18 cellular contexts compared by ENCODE assay signal in the genomic region with DNA sequence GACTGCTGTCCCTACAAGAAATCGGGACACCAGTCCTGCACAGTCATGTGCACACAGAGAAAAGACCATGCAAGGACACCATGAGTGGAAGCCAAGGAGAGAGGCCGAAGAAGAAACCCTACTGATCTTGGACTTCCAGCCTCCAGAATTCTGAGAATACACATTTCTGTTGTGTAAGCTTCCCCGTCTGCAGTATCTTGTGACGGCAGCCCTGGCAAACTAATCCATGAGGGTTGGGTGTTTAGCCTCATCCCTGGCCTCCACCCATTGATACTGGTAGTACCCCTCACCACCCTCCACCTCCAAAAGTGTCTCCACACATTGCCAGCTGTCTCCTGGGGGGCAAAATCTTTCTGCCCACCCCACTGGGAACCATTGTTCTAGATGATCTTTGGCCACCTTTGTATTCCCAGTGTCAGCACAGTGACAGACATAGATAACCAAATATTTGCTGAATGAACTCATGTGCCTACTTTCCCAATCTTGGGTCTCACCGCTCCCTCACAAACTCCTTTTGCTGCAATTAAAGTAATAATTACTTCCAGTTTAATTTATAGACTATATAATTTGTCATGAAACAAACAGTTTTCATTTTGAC.
DNase-seq lines count a peak whose midpoint lies in the region; ATAC-seq, FAIRE-seq and TF ChIP-seq lines count a peak whose summit lies in the region.
"Had no signal": no experiment of that assay in that cellular context is flagged by ENCODE, and none has a peak within 500 bp of the region (broad histone marks: within the 10 kb centered on the region; RNA-seq: fewer than 3 reads in every experiment).

No MANE protein-coding gene starts in this region.

- H3K36me3 ChIP-seq in HepG2 (replicated peaks in 1 of 2; ENCODE audit: control insufficient read depth in 1 of 2, insufficient read depth in 2 of 2, low read length in 2 of 2) (peaks cover 4 to 10% of the 10 kb centered on the region in 2 experiments; a peak in 4 of 5 replicates), trophoblast cell (ENCODE audit: control insufficient read depth in 1 of 2, insufficient read depth in 2 of 2, low read length in 2 of 2) (peaks cover 0 to 8% of the 10 kb centered on the region in 2 experiments)

- TF ChIP-seq RAD21 in HepG2 (CRISPR knock-in tag; IDR thresholded peaks at IDR 0.05): no peak

- H3K79me2 ChIP-seq in HepG2 (ENCODE audit: insufficient read depth, low read length) (no peaks in the 10 kb centered on the region), trophoblast cell (ENCODE audit: control insufficient read depth, insufficient read depth, low read length, poor library complexity) (no peaks in the 10 kb centered on the region)

- H3K4me1 ChIP-seq in HepG2 (ENCODE audit: insufficient read depth, low read length) (peaks cover 25% of the 10 kb centered on the region), trophoblast cell (ENCODE audit: control insufficient read depth in 1 of 2, insufficient read depth in 2 of 2, low read length in 2 of 2) (peaks cover 5 to 9% of the 10 kb centered on the region in 2 experiments)

- H4K12ac ChIP-seq in trophoblast cell (ENCODE audit: low read depth, low read length): no peak overlapping the region

- POLR2A ChIA-PET in HepG2 (lab: Yijun Ruan, JAX): no interaction called here

- no peak overlapping the region for H3K9ac ChIP-seq in HepG2 (ENCODE audit: insufficient read depth, low read depth, low read length)
- H3K9ac ChIP-seq in trophoblast cell (ENCODE audit: low read length): no peak overlapping the region

- no peaks in the 10 kb centered on the region for H4K20me1 ChIP-seq in HepG2 (ENCODE audit: insufficient read depth, low read length)

- no peaks in the 10 kb centered on the region for H3K4me1 Mint-ChIP-seq in T-helper 17 cell

- no peak for DNase-seq in T-helper 17 cell
- peak; percentile 76 for DNase-seq in HepG2 (ENCODE audit: low spot score)
- DNase-seq in trophoblast cell: peak; percentile 38 to 53
- no peak for DNase-seq in NOMO-1 treated with DMSO at 0.1 percent for 48 hours (lab: John Stamatoyannopoulos, UW; ENCODE audit: unreplicated experiment)
- DNase-seq in SHP77 treated with DMSO at 0.1 percent for 48 hours (lab: John Stamatoyannopoulos, UW): no peak
- DNase-seq in activated naive CD4-positive, alpha-beta T cell treated with anti-CD3 and anti-CD28 coated beads, Interleukin-2, amount 50 U/mL, for 72 hours (ENCODE audit: low spot score in 2 of 2): no peak
- DNase-seq: C1 segment of cervical spinal cord; Calu3; CD4-positive, alpha-beta memory T cell; COR-L47; DMS53; DMS79 treated with DMSO at 0.1 percent for 48 hours; GF-D8; H9 had no signal

- H2AFZ ChIP-seq in HepG2 (ENCODE audit: low read length): no peak overlapping the region
- H2AFZ ChIP-seq in trophoblast cell (ENCODE audit: insufficient read depth, low read length, poor library complexity): no peak overlapping the region
- H2AFZ ChIP-seq: GM23338 had no signal

- no TSS peak for BruUV-seq in HepG2 (replicated peaks; lab: Mats Ljungman, UMichigan)

- no peak overlapping the region for H3K23ac ChIP-seq in trophoblast cell (ENCODE audit: low read length)

- H3K14ac ChIP-seq in trophoblast cell (ENCODE audit: low read length): no peak overlapping the region

- H2BK12ac ChIP-seq in trophoblast cell (ENCODE audit: low read length): no peak overlapping the region

- WGBS in HepG2 (ENCODE audit: low lambda C conversion rate): 96% methylated on average over 4 of the region's 5 CpGs
- no CpG with 5 or more reads among the region's 5 CpGs for WGBS in trophoblast cell (ENCODE audit: extremely low coverage, insufficient coverage, insufficient read length)

- no peaks in the 10 kb centered on the region for H3K27me3 Mint-ChIP-seq in T-helper 17 cell
- H3K27me3 Mint-ChIP-seq: CD4-positive, alpha-beta memory T cell had no signal

- in situ Hi-C loops in HepG2 (cut with HindIII; ENCODE audit: extremely low pct_ligation_motif_present, low pct_unique_long_range_greater_than_20kb): no loop called here

- no peak overlapping the region for H2BK120ac ChIP-seq in trophoblast cell (ENCODE audit: insufficient read depth, low read length, poor library complexity)

- H3K4ac ChIP-seq in trophoblast cell (ENCODE audit: low read depth, low read length): no peak overlapping the region

- no peak overlapping the region for H3K18ac ChIP-seq in trophoblast cell (ENCODE audit: low read length)

- TF ChIP-seq POLR2A in HepG2 (IDR thresholded peaks at IDR 0.05; ENCODE audit: insufficient read depth in 1 of 2, low read depth in 2 of 2, low read length in 2 of 2): no peak

- FAIRE-seq in HepG2 (lab: Jason Lieb, UNC): peak; percentile 58
- FAIRE-seq: GM12891, GM18507 had no signal

- H3K79me1 ChIP-seq in trophoblast cell (ENCODE audit: low read length): no peaks in the 10 kb centered on the region

- TF ChIP-seq EP300 in HepG2 (IDR thresholded peaks at IDR 0.05; ENCODE audit: low read depth in 2 of 2, low read length in 2 of 2) (peak in 1 of 2 experiments; percentile 63; a peak in 2 of 4 replicates), HepG2 (CRISPR knock-in tag; IDR thresholded peaks at IDR 0.05; ENCODE audit: borderline replicate concordance) (peak; percentile 30; the same call in 1 of the 2 replicates)

- no peak overlapping the region for H3K4me3 ChIP-seq in HepG2 (replicated peaks in 1 of 3; ENCODE audit: insufficient read depth in 1 of 3, low read depth in 2 of 3, low read length in 3 of 3)
- no peak overlapping the region for H3K4me3 ChIP-seq in trophoblast cell (ENCODE audit: low read depth, low read length)
- H3K4me3 ChIP-seq: GM23338 had no signal

- peaks cover 8% of the 10 kb centered on the region for H3K36me3 Mint-ChIP-seq in T-helper 17 cell (ENCODE audit: low read depth)
- peaks cover 18 to 32% of the 10 kb centered on the region in 2 donors for H3K36me3 Mint-ChIP-seq in activated naive CD4-positive, alpha-beta T cell treated with anti-CD3 and anti-CD28 coated beads, Interleukin-2, amount 50 U/mL, for 72 hours

- H3K4me2 ChIP-seq in HepG2 (ENCODE audit: low read depth, low read length) (peak overlapping the region; percentile 8; the same call in 1 of the 2 replicates), trophoblast cell (ENCODE audit: low read length) (no peak overlapping the region)
- H3K4me2 ChIP-seq: GM23338 had no signal

- peak overlapping the region; percentile 47 for H3K27ac Mint-ChIP-seq in T-helper 17 cell
- H3K27ac Mint-ChIP-seq in activated naive CD4-positive, alpha-beta T cell treated with anti-CD3 and anti-CD28 coated beads, Interleukin-2, amount 50 U/mL, for 72 hours: no peak overlapping the region
- H3K27ac Mint-ChIP-seq: CD4-positive, alpha-beta memory T cell; GM23338 had no signal

- H3K27me3 ChIP-seq in HepG2 (ENCODE audit: control insufficient read depth in 1 of 2, insufficient read depth in 2 of 2, low read length in 2 of 2) (no peaks in the 10 kb centered on the region), trophoblast cell (ENCODE audit: insufficient read depth, low read length) (no peaks in the 10 kb centered on the region)

- H3K4me3 Mint-ChIP-seq in T-helper 17 cell: no peak overlapping the region
- H3K4me3 Mint-ChIP-seq: CD4-positive, alpha-beta memory T cell; GM23338; H9 had no signal

- TF ChIP-seq CTCF in HepG2 (CRISPR knock-in tag; IDR thresholded peaks at IDR 0.05): no peak

- ATAC-seq in T-helper 17 cell: no peak
- peak; percentile 87 for ATAC-seq in HepG2
- no peak for ATAC-seq in activated naive CD4-positive, alpha-beta T cell treated with anti-CD3 and anti-CD28 coated beads, Interleukin-2, amount 50 U/mL, for 72 hours
- ATAC-seq: GM23338, HCT116 had no signal

- CTCF ChIA-PET in HepG2 (lab: Yijun Ruan, JAX; ENCODE audit: low intra/inter-chr PET ratio, low total read pairs): no interaction called here

- H3K9me3 ChIP-seq in T-helper 17 cell (ENCODE audit: control insufficient read depth, low read length, poor library complexity, severe bottlenecking): no peaks in the 10 kb centered on the region
- H3K9me3 ChIP-seq in HepG2 (ENCODE audit: low read length): no peaks in the 10 kb centered on the region
- H3K9me3 ChIP-seq in trophoblast cell (ENCODE audit: insufficient read depth, low read depth, low read length): peaks cover 5% of the 10 kb centered on the region

- no peak overlapping the region for H4K8ac ChIP-seq in trophoblast cell (ENCODE audit: low read depth, low read length)

- peak overlapping the region; percentile 27 for H3K27ac ChIP-seq in HepG2 (ENCODE audit: extremely low read length, insufficient read depth, low read length)
- H3K27ac ChIP-seq in trophoblast cell (ENCODE audit: low read depth, low read length): no peak overlapping the region

- H2BK5ac ChIP-seq in trophoblast cell (ENCODE audit: low read depth, low read length, poor library complexity): no peak overlapping the region

- intact Hi-C loops in HepG2 (cut with micrococcal nuclease; ENCODE audit: unreplicated experiment): no loop called here

- H2AK5ac ChIP-seq in trophoblast cell (ENCODE audit: low read length): no peak overlapping the region

- H4K91ac ChIP-seq in trophoblast cell (ENCODE audit: low read depth, low read length): no peak overlapping the region

- no peaks in the 10 kb centered on the region for H3K9me3 Mint-ChIP-seq in activated naive CD4-positive, alpha-beta T cell treated with anti-CD3 and anti-CD28 coated beads, Interleukin-2, amount 50 U/mL, for 72 hours
- H3K9me3 Mint-ChIP-seq: GM23338 had no signal

TF ChIP-seq in HepG2, 621 proteins besides CTCF, POLR2A, EP300 and RAD21 (continues in another document):
- TF ChIP-seq HDAC2 (CRISPR knock-in tag; IDR thresholded peaks at IDR 0.05): 0 out of 2 replicates have a peak, but pooled peaks have one; percentile 35
- TF ChIP-seq NR2F2 (IDR thresholded peaks at IDR 0.05; ENCODE audit: borderline replicate concordance, low read depth): peak; percentile 41; the same call in 1 of the 2 replicates
- TF ChIP-seq CEBPB (IDR thresholded peaks at IDR 0.05; ENCODE audit: borderline replicate concordance, low read depth, low read length): peak; percentile 30; the same call in 1 of the 2 replicates
- peak; percentile 30; the same call in 1 of the 2 replicates for TF ChIP-seq TBX3 (IDR thresholded peaks at IDR 0.05; ENCODE audit: borderline replicate concordance)
- TF ChIP-seq FOSL2 (CRISPR knock-in tag; IDR thresholded peaks at IDR 0.05): peak; percentile 75
- TF ChIP-seq FOXA1 (IDR thresholded peaks at IDR 0.05): no peak
- TF ChIP-seq FOXA1 (CRISPR knock-in tag; IDR thresholded peaks at IDR 0.05): peak; percentile 64; the same call in 1 of the 2 replicates
- TF ChIP-seq HOXA9 (CRISPR knock-in tag; IDR thresholded peaks at IDR 0.05; ENCODE audit: borderline replicate concordance): no peak
- no peak for TF ChIP-seq SNAI1 (CRISPR knock-in tag; IDR thresholded peaks at IDR 0.05; ENCODE audit: borderline replicate concordance)
- TF ChIP-seq MAFF (IDR thresholded peaks at IDR 0.05; ENCODE audit: low read depth, low read length): 0 out of 2 replicates have a peak, but pooled peaks have one; percentile 12

Comparison
In these comparisons a context has a peak if more than half of its experiments do, and no peak if none do; other contexts are left out.
1. DNase-seq: peak in HepG2 (single experiment) and trophoblast cell (2 of 2); none in T-helper 17 cell (0 of 3), NOMO-1 treated with DMSO at 0.1 percent for 48 hours (single experiment), SHP77 treated with DMSO at 0.1 percent for 48 hours (single experiment) and activated naive CD4-positive, alpha-beta T cell treated with anti-CD3 and anti-CD28 coated beads, Interleukin-2, amount 50 U/mL, for 72 hours (0 of 2).